Comparison of ENCODE assay signal across 31 cellular contexts in genomic region chr18:62531078-62531477, GRCh38. TPM values are rescaled to one million over a fixed set of nuclear protein-coding genes. Genes with fewer than 3 reads are reported as not detected.
A peak's percentile ranks its signal among the peaks of the same experiment; 100 is the strongest.
DNase-seq lines count a peak whose midpoint lies in the region; ATAC-seq and TF ChIP-seq lines count a peak whose summit lies in the region.
"Had no signal": no experiment of that assay in that cellular context is flagged by ENCODE, and none has a peak within 500 bp of the region (broad histone marks: within the 10 kb centered on the region; RNA-seq: fewer than 3 reads in every experiment).

No MANE protein-coding gene starts in this region.

- peak overlapping the region; percentile 74 for H3K27ac Mint-ChIP-seq in activated T-cell treated with anti-CD3 and anti-CD28 coated beads, Interleukin-2, amount 50 U/mL, for 72 hours
- H3K27ac Mint-ChIP-seq in endothelial cell (ENCODE audit: unreplicated experiment), result peak overlapping the region; percentile 9
- H3K27ac Mint-ChIP-seq in activated CD4-positive, alpha-beta memory T cell treated with anti-CD3 and anti-CD28 coated beads, Interleukin-2, amount 10 ng/mL, durations not matched to agents 7 days and 5 days, result no peak overlapping the region
- H3K27ac Mint-ChIP-seq: CD8-positive, alpha-beta T cell; neural progenitor cell; stimulated activated effector memory CD8-positive, alpha-beta T cell treated with anti-CD3 and anti-CD28 coated beads, Interleukin-12 subunit alpha, Interleukin-12 subunit beta, amount 100 ng/mL, for 72 hours had no signal

- H3K4me1 Mint-ChIP-seq in activated T-cell treated with anti-CD3 and anti-CD28 coated beads, Interleukin-2, amount 50 U/mL, for 72 hours (ENCODE audit: low read depth), result peaks cover 65% of the 10 kb centered on the region
- H3K4me1 Mint-ChIP-seq in activated T-cell treated with anti-CD3 and anti-CD28 coated beads, Interleukin-2, amount 50 U/mL, for 4 hours (ENCODE audit: low read depth), result peaks cover 72% of the 10 kb centered on the region
- peaks cover 43% of the 10 kb centered on the region for H3K4me1 Mint-ChIP-seq in endothelial cell (ENCODE audit: unreplicated experiment)
- peaks cover 53% of the 10 kb centered on the region for H3K4me1 Mint-ChIP-seq in activated CD4-positive, alpha-beta memory T cell treated with anti-CD3 and anti-CD28 coated beads, Interleukin-2, amount 10 ng/mL, durations not matched to agents 7 days and 5 days

- no peak overlapping the region for H3K4me3 ChIP-seq in tibial artery
- H3K4me3 ChIP-seq: breast epithelium, heart right ventricle, MG63, neural progenitor cell, uterus had no signal

- no peaks in the 10 kb centered on the region for H3K9me3 Mint-ChIP-seq in activated T-cell treated with anti-CD3 and anti-CD28 coated beads, Interleukin-2, amount 50 U/mL, for 72 hours
- H3K9me3 Mint-ChIP-seq in activated T-cell treated with anti-CD3 and anti-CD28 coated beads, Interleukin-2, amount 50 U/mL, for 4 hours, result no peaks in the 10 kb centered on the region
- H3K9me3 Mint-ChIP-seq in endothelial cell (ENCODE audit: unreplicated experiment), result no peaks in the 10 kb centered on the region
- no peaks in the 10 kb centered on the region for H3K9me3 Mint-ChIP-seq in activated CD4-positive, alpha-beta memory T cell treated with anti-CD3 and anti-CD28 coated beads, Interleukin-2, amount 10 ng/mL, durations not matched to agents 7 days and 5 days
- H3K9me3 Mint-ChIP-seq: CD8-positive, alpha-beta T cell; neural progenitor cell; stimulated activated effector memory CD8-positive, alpha-beta T cell treated with anti-CD3 and anti-CD28 coated beads, Interleukin-12 subunit alpha, Interleukin-12 subunit beta, amount 100 ng/mL, for 72 hours had no signal

- DNase-seq in activated T-cell treated with anti-CD3 and anti-CD28 coated beads, Interleukin-2, amount 50 U/mL, for 72 hours, result no peak
- no peak for DNase-seq in activated T-cell treated with anti-CD3 and anti-CD28 coated beads, Interleukin-2, amount 50 U/mL, for 4 hours
- DNase-seq in SK-MEL-5 (ENCODE audit: low read depth, low spot score) (peak; percentile 32), endothelial cell (ENCODE audit: low spot score) (no peak), tibial artery (no peak), GM19238 (ENCODE audit: insufficient read length, low spot score) (no peak), NCI-H2029 treated with DMSO at 0.1 percent for 48 hours (lab: John Stamatoyannopoulos, UW) (no peak)
- no peak for DNase-seq in activated CD4-positive, alpha-beta memory T cell treated with anti-CD3 and anti-CD28 coated beads, Interleukin-2, amount 10 ng/mL, durations not matched to agents 7 days and 5 days
- DNase-seq: activated CD4-positive, alpha-beta T cell treated with anti-CD3 and anti-CD28 coated beads for 1 hour; activated naive CD4-positive, alpha-beta T cell; activated T-cell treated with anti-CD3 and anti-CD28 coated beads, Interleukin-2, amount 50 U/mL, for 1 hour; amygdala; CD8-positive, alpha-beta T cell; DMS153; effector memory CD4-positive, alpha-beta T cell; foreskin fibroblast; heart right ventricle; mesendoderm; MG63; NCI-H1105 treated with DMSO at 0.1 percent for 48 hours; NCI-H1930; NCI-H526 treated with DMSO at 0.1 percent for 48 hours; posterior cingulate gyrus; stimulated activated CD4-positive, alpha-beta T cell treated with anti-CD3 and anti-CD28 coated beads, Interleukin-4, amount 100 ng/mL, for 24 hours; uterus had no signal

- H3K36me3 Mint-ChIP-seq in activated T-cell treated with anti-CD3 and anti-CD28 coated beads, Interleukin-2, amount 50 U/mL, for 72 hours (ENCODE audit: insufficient read depth in 2 of 2), result peaks cover 3 to 4% of the 10 kb centered on the region in 2 donors
- H3K36me3 Mint-ChIP-seq in activated T-cell treated with anti-CD3 and anti-CD28 coated beads, Interleukin-2, amount 50 U/mL, for 4 hours (ENCODE audit: insufficient read depth), result peaks cover 11% of the 10 kb centered on the region
- no peaks in the 10 kb centered on the region for H3K36me3 Mint-ChIP-seq in endothelial cell (ENCODE audit: low read depth, unreplicated experiment)
- peaks cover 47% of the 10 kb centered on the region for H3K36me3 Mint-ChIP-seq in activated CD4-positive, alpha-beta memory T cell treated with anti-CD3 and anti-CD28 coated beads, Interleukin-2, amount 10 ng/mL, durations not matched to agents 7 days and 5 days (ENCODE audit: low read depth)

- intact Hi-C loops in tibial artery (cut with DNase I; ENCODE audit: low total_unique reads), result loop anchor here (10.0 kb wide), 1 partner anchor 54 kb away; no protein-coding TSS in a partner anchor

- ATAC-seq in activated T-cell treated with anti-CD3 and anti-CD28 coated beads, Interleukin-2, amount 50 U/mL, for 72 hours (replicated peaks in 1 of 2), result no peak
- no peak for ATAC-seq in activated T-cell treated with anti-CD3 and anti-CD28 coated beads, Interleukin-2, amount 50 U/mL, for 4 hours
- ATAC-seq: CD8-positive, alpha-beta T cell; HCT116; heart right ventricle; Panc1; sciatic nerve; stimulated activated effector memory CD8-positive, alpha-beta T cell treated with anti-CD3 and anti-CD28 coated beads, Interleukin-12 subunit alpha, Interleukin-12 subunit beta, amount 100 ng/mL, for 72 hours had no signal

- in situ Hi-C loops in SK-MEL-5 (cut with HindIII; ENCODE audit: low pct_unique_long_range_greater_than_20kb, low sequenced_read_pairs), result no loop called here

- H3K4me3 Mint-ChIP-seq in activated T-cell treated with anti-CD3 and anti-CD28 coated beads, Interleukin-2, amount 50 U/mL, for 72 hours, result no peak overlapping the region
- no peak overlapping the region for H3K4me3 Mint-ChIP-seq in activated T-cell treated with anti-CD3 and anti-CD28 coated beads, Interleukin-2, amount 50 U/mL, for 4 hours
- no peak overlapping the region for H3K4me3 Mint-ChIP-seq in endothelial cell (ENCODE audit: unreplicated experiment)
- H3K4me3 Mint-ChIP-seq in activated CD4-positive, alpha-beta memory T cell treated with anti-CD3 and anti-CD28 coated beads, Interleukin-2, amount 10 ng/mL, durations not matched to agents 7 days and 5 days, result no peak overlapping the region
- H3K4me3 Mint-ChIP-seq: CD8-positive, alpha-beta T cell; neural progenitor cell; stimulated activated effector memory CD8-positive, alpha-beta T cell treated with anti-CD3 and anti-CD28 coated beads, Interleukin-12 subunit alpha, Interleukin-12 subunit beta, amount 100 ng/mL, for 72 hours had no signal

- H3K27me3 Mint-ChIP-seq in activated T-cell treated with anti-CD3 and anti-CD28 coated beads, Interleukin-2, amount 50 U/mL, for 72 hours (ENCODE audit: low read depth), result no peaks in the 10 kb centered on the region
- H3K27me3 Mint-ChIP-seq in activated T-cell treated with anti-CD3 and anti-CD28 coated beads, Interleukin-2, amount 50 U/mL, for 4 hours (ENCODE audit: low read depth), result no peaks in the 10 kb centered on the region
- H3K27me3 Mint-ChIP-seq in endothelial cell (ENCODE audit: unreplicated experiment), result peaks cover 3% of the 10 kb centered on the region
- no peaks in the 10 kb centered on the region for H3K27me3 Mint-ChIP-seq in activated CD4-positive, alpha-beta memory T cell treated with anti-CD3 and anti-CD28 coated beads, Interleukin-2, amount 10 ng/mL, durations not matched to agents 7 days and 5 days

- H3K9me3 ChIP-seq in tibial artery, result no peaks in the 10 kb centered on the region
- H3K9me3 ChIP-seq: breast epithelium, heart right ventricle, MG63, uterus had no signal

- POLR2A ChIA-PET in activated CD4-positive, alpha-beta memory T cell treated with anti-CD3 and anti-CD28 coated beads, Interleukin-2, amount 10 ng/mL, durations not matched to agents 7 days and 5 days (lab: Charles Lee), result interaction anchor here (1.7 kb wide), 1 partner anchor 26 kb away, joined by 4 read pairs; no protein-coding TSS in a partner anchor

- H3K27me3 ChIP-seq in tibial artery, result no peaks in the 10 kb centered on the region
- H3K27me3 ChIP-seq: breast epithelium, heart right ventricle, MG63, uterus had no signal

- CTCF ChIA-PET in activated CD4-positive, alpha-beta memory T cell treated with anti-CD3 and anti-CD28 coated beads, Interleukin-2, amount 10 ng/mL, durations not matched to agents 7 days and 5 days (lab: Charles Lee), result interaction anchor here (1.0 kb wide), 1 partner anchor 32 kb away, joined by 3 read pairs; no protein-coding TSS in a partner anchor

- peak overlapping the region; percentile 13 to 43 for H3K27ac ChIP-seq in tibial artery
- H3K27ac ChIP-seq: neural progenitor cell had no signal

- TF ChIP-seq CTCF in endothelial cell (IDR thresholded peaks at IDR 0.05; ENCODE audit: unreplicated experiment) (no peak), tibial artery (IDR thresholded peaks at IDR 0.05) (no peak)

- peaks cover 0 to 89% (median 30%) of the 10 kb centered on the region in 4 donors for H3K4me1 ChIP-seq in tibial artery
- H3K4me1 ChIP-seq: breast epithelium, uterus had no signal

- no peaks in the 10 kb centered on the region for H3K36me3 ChIP-seq in tibial artery
- H3K36me3 ChIP-seq: breast epithelium, heart right ventricle, MG63, neural progenitor cell, uterus had no signal

RNA-seq across cellular contexts. Expression of gene ZCCHC2, which starts 8.3 kb away (rescaled TPM):
- 10 to 100 TPM; 38.7 to 42.6 TPM for total RNA-seq in activated T-cell treated with anti-CD3 and anti-CD28 coated beads, Interleukin-2, amount 50 U/mL, for 72 hours
- total RNA-seq in activated T-cell treated with anti-CD3 and anti-CD28 coated beads, Interleukin-2, amount 50 U/mL, for 4 hours, result 10 to 100 TPM; 31.9 to 39.5 (median 35.7) TPM
- 8.4 and 12.7 TPM in 2 replicates for total RNA-seq in SK-MEL-5 (2014; rRNA removed; shearing (Covaris generic))
- 10.5 and 13.9 TPM in 2 replicates for polyA plus RNA-seq in SK-MEL-5 (2015; cell fraction: cytosol; rRNA removed)
- 17.9 and 20.4 TPM in 2 replicates for polyA plus RNA-seq in SK-MEL-5 (2015; cell fraction: nucleus; rRNA removed)
- 21.0 TPM for total RNA-seq in endothelial cell (ENCODE audit: unreplicated experiment)
- total RNA-seq in activated CD4-positive, alpha-beta memory T cell treated with anti-CD3 and anti-CD28 coated beads, Interleukin-2, amount 10 ng/mL, durations not matched to agents 7 days and 5 days, result 10 to 100 TPM; 51.7 to 52.3 TPM
